In genomic region chr2:46315103-46315890, GRCh38 we compare ENCODE assay signal across 8 cellular contexts. TPM values are rescaled to one million over a fixed set of nuclear protein-coding genes. Genes with fewer than 3 reads are reported as not detected.
DNase-seq lines count a peak whose midpoint lies in the region; ATAC-seq, FAIRE-seq and TF ChIP-seq lines count a peak whose summit lies in the region.

No MANE protein-coding gene starts in this region.

- peaks cover 16% of the 10 kb centered on the region for H3K4me1 ChIP-seq in BE2C
- H3K4me1 ChIP-seq in mammary epithelial cell (ENCODE audit: insufficient read depth, low read length) = peaks cover 74% of the 10 kb centered on the region
- H3K4me1 ChIP-seq in lower lobe of right lung = peaks cover 96% of the 10 kb centered on the region
- peaks cover 76% of the 10 kb centered on the region for H3K4me1 ChIP-seq in vagina

- no peak for TF ChIP-seq CTCF in BE2C (IDR thresholded peaks at IDR 0.05; ENCODE audit: low read depth, low read length)
- no peak for TF ChIP-seq CTCF in mammary epithelial cell (conservative IDR thresholded peaks at IDR 0.05 in 1 of 2, IDR thresholded peaks at IDR 0.05 in 1 of 2; ENCODE audit: extremely low read depth in 1 of 2, insufficient read depth in 1 of 2, low read depth in 1 of 2, low read length in 2 of 2)
- TF ChIP-seq CTCF in lower lobe of right lung (IDR thresholded peaks at IDR 0.05) = no peak
- no peak for TF ChIP-seq CTCF in vagina (IDR thresholded peaks at IDR 0.05)

- peak overlapping the region; percentile 61 for H2AFZ ChIP-seq in mammary epithelial cell (ENCODE audit: low read depth, low read length)

- H3K4me3 ChIP-seq in BE2C (ENCODE audit: low read depth, low read length) (no peak overlapping the region), mammary epithelial cell (replicated peaks in 1 of 3; ENCODE audit: insufficient read depth in 1 of 3, low read depth in 2 of 3, low read length in 3 of 3) (no peak overlapping the region), lower lobe of right lung (no peak overlapping the region), vagina (no peak overlapping the region)

- peak overlapping the region; percentile 6 for H3K9ac ChIP-seq in mammary epithelial cell (ENCODE audit: insufficient read depth, low read length)

- peak; percentile 58 for DNase-seq in BE2C
- DNase-seq in M059J (ENCODE audit: low read depth) = peak; percentile 99
- DNase-seq in mammary epithelial cell = peak; percentile 98
- DNase-seq in lower lobe of right lung = peak; percentile 87
- DNase-seq in vagina (ENCODE audit: extremely low spot score in 2 of 2) = peak in 1 of 2 donors; percentile 99
- no peak for DNase-seq in activated gamma-delta T cell treated with Interleukin-2 at 50 U/mL for 16 hours
- no peak for DNase-seq in GM12892 (ENCODE audit: insufficient read length)

- BruUV-seq in mammary epithelial cell (replicated peaks; lab: Mats Ljungman, UMichigan) = no TSS peak

- FAIRE-seq in GM12892 (lab: Jason Lieb, UNC) = no peak

- CTCF ChIA-PET in mammary epithelial cell (lab: Charles Lee; ENCODE audit: low non-redundant PET) = interaction anchor here (0.6 kb wide), 1 partner anchor 152 kb away, joined by 4 read pairs; no protein-coding TSS in a partner anchor

- peak; percentile 88 to 91 for ATAC-seq in lower lobe of right lung
- no peak for ATAC-seq in GM21717 (IDR thresholded peaks at IDR 0.05; ENCODE audit: unreplicated experiment)

- H3K36me3 ChIP-seq in BE2C (no peaks in the 10 kb centered on the region), mammary epithelial cell (ENCODE audit: insufficient read depth, low read length) (no peaks in the 10 kb centered on the region), lower lobe of right lung (peaks cover 8% of the 10 kb centered on the region), vagina (no peaks in the 10 kb centered on the region)

- TF ChIP-seq POLR2A in vagina (IDR thresholded peaks at IDR 0.05) = no peak
- TF ChIP-seq POLR2A in GM12892 (IDR thresholded peaks at IDR 0.05; ENCODE audit: low read depth, low read length) = no peak

- H4K20me1 ChIP-seq in mammary epithelial cell (ENCODE audit: insufficient read depth, low read length) = no peaks in the 10 kb centered on the region

- H3K27me3 ChIP-seq in BE2C (no peaks in the 10 kb centered on the region), mammary epithelial cell (ENCODE audit: insufficient read depth, low read length) (no peaks in the 10 kb centered on the region), lower lobe of right lung (ENCODE audit: low read depth) (no peaks in the 10 kb centered on the region), vagina (no peaks in the 10 kb centered on the region)

- intact Hi-C loops in mammary epithelial cell (cut with micrococcal nuclease) = loop anchor here (1.0 kb wide), 2 partner anchors 16 to 18 kb away; no protein-coding TSS in a partner anchor
- intact Hi-C loops in lower lobe of right lung (cut with DNase I) = no loop called here
- intact Hi-C loops in vagina (cut with DNase I) = no loop called here

- 3% methylated on average over 10 of the region's 11 CpGs for WGBS in mammary epithelial cell (ENCODE audit: low coverage, missing lambda C conversion rate)

- dilution Hi-C loops in mammary epithelial cell (cut with HindIII; ENCODE audit: low sequenced_read_pairs) = no loop called here

- in situ Hi-C loops in mammary epithelial cell (cut with MboI; ENCODE audit: low sequenced_read_pairs in 2 of 2) = no loop called here

- H3K4me2 ChIP-seq in mammary epithelial cell (ENCODE audit: insufficient read depth, low read depth, low read length) = peak overlapping the region; percentile 59

- H3K9me3 ChIP-seq in BE2C = no peaks in the 10 kb centered on the region
- no peaks in the 10 kb centered on the region for H3K9me3 ChIP-seq in mammary epithelial cell (replicated peaks; ENCODE audit: insufficient read depth, low read length)
- no peaks in the 10 kb centered on the region for H3K9me3 ChIP-seq in lower lobe of right lung
- H3K9me3 ChIP-seq in vagina = no peaks in the 10 kb centered on the region

- H3K79me2 ChIP-seq in mammary epithelial cell (ENCODE audit: insufficient read depth, low read length) = peaks cover 83% of the 10 kb centered on the region

- peak overlapping the region; percentile 61 for H3K27ac ChIP-seq in mammary epithelial cell (ENCODE audit: insufficient read depth, low read depth, low read length)
- H3K27ac ChIP-seq in lower lobe of right lung = peak overlapping the region; percentile 74
- peak overlapping the region; percentile 79 for H3K27ac ChIP-seq in vagina

RNA-seq across cellular contexts. Expression of gene EPAS1, which starts 18.1 kb away (rescaled TPM):
- 25.0 TPM for polyA plus RNA-seq in BE2C (2012; ENCODE audit: insufficient read depth, insufficient read length, low read depth)
- 22.0 and 23.7 TPM in 2 replicates for total RNA-seq in M059J (2014; rRNA removed; shearing (Covaris generic))
- total RNA-seq in mammary epithelial cell (100 to 1,000 TPM; 130 to 174 TPM), lower lobe of right lung (1,419 TPM), vagina (222 TPM)
- polyA plus RNA-seq in mammary epithelial cell = 182 TPM
- 153 TPM for polyA minus RNA-seq in mammary epithelial cell
- 0.11 TPM for polyA plus RNA-seq in GM12892 (2012; ENCODE audit: missing spikeins)

Comparison
In these comparisons a context has a peak if more than half of its experiments do, and no peak if none do; other contexts are left out.
1. DNase-seq: peak in BE2C (single experiment), M059J (single experiment), mammary epithelial cell (single experiment) and lower lobe of right lung (single experiment); none in activated gamma-delta T cell treated with Interleukin-2 at 50 U/mL for 16 hours (single experiment) and GM12892 (single experiment).
2. Peak in every context shown above with its lines, with median percentiles within 50 percentile points of each other: H3K27ac ChIP-seq.